In genomic region chr2:205925373-205926337, GRCh38 we compare ENCODE assay signal across 8 cellular contexts.
DNase-seq lines count a peak whose midpoint lies in the region; TF ChIP-seq lines count a peak whose summit lies in the region.

No MANE protein-coding gene starts in this region.

- TF ChIP-seq CTCF in GM12864 (IDR thresholded peaks at IDR 0.05; ENCODE audit: low read depth, low read length, missing control alignments) (peak; percentile 91), astrocyte of the cerebellum (IDR thresholded peaks at IDR 0.05; ENCODE audit: low read depth, low read length, missing control alignments) (peak; percentile 90)

- peaks cover 30% of the 10 kb centered on the region for H3K4me1 ChIP-seq in HAP-1

- DNase-seq in GM12864 (ENCODE audit: low read depth) (no peak), HAP-1 (ENCODE audit: low spot score in 2 of 2) (peak; percentile 62 to 90), MG63 (peak; percentile 56), T-helper 22 cell (ENCODE audit: low read depth) (peak; percentile 7), astrocyte of the cerebellum (ENCODE audit: low read depth) (peak; percentile 18), iPS DF 4.7 (ENCODE audit: extremely low read depth, low spot score) (peak; percentile 33), skeletal muscle cell (ENCODE audit: low read depth) (no peak), NCI-H2029 treated with DMSO at 0.1 percent for 48 hours (lab: John Stamatoyannopoulos, UW) (no peak)

- in situ Hi-C loops in HAP-1 (cut with MboI; ENCODE audit: low sequenced_read_pairs), result no loop called here
- in situ Hi-C loops in astrocyte of the cerebellum (cut with HindIII; ENCODE audit: low sequenced_read_pairs), result no loop called here

- no peaks in the 10 kb centered on the region for H3K36me3 ChIP-seq in HAP-1 (replicated peaks)
- H3K36me3 ChIP-seq in MG63, result no peaks in the 10 kb centered on the region

- H3K27me3 ChIP-seq in HAP-1 (ENCODE audit: low read depth), result no peaks in the 10 kb centered on the region
- H3K27me3 ChIP-seq in MG63, result peaks cover 7% of the 10 kb centered on the region

- H3K4me3 ChIP-seq in GM12864 (ENCODE audit: low read depth, low read length) (no peak overlapping the region), HAP-1 (peak overlapping the region; percentile 4; the same call in 1 of the 2 replicates), MG63 (no peak overlapping the region), astrocyte of the cerebellum (ENCODE audit: low read depth, low read length) (peak overlapping the region; percentile 11), skeletal muscle cell (ENCODE audit: low read depth, low read length) (peak overlapping the region; percentile 37)

- no peaks in the 10 kb centered on the region for H3K9me3 ChIP-seq in HAP-1
- H3K9me3 ChIP-seq in MG63, result no peaks in the 10 kb centered on the region

Comparison
In these comparisons a context has a peak if more than half of its experiments do, and no peak if none do; other contexts are left out.
1. DNase-seq: peak in HAP-1 (2 of 2), MG63 (single experiment), T-helper 22 cell (single experiment), astrocyte of the cerebellum (single experiment) and iPS DF 4.7 (single experiment); none in GM12864 (single experiment), skeletal muscle cell (single experiment) and NCI-H2029 treated with DMSO at 0.1 percent for 48 hours (single experiment).
2. H3K4me3 ChIP-seq: peak in HAP-1 (single experiment), astrocyte of the cerebellum (single experiment) and skeletal muscle cell (single experiment); none in GM12864 (single experiment) and MG63 (single experiment).